In genomic region chr3:13650210-13651056, GRCh38 we compare ENCODE assay signal across 8 cellular contexts.
A peak's percentile ranks its signal among the peaks of the same experiment; 100 is the strongest.
DNase-seq lines count a peak whose midpoint lies in the region; ATAC-seq and TF ChIP-seq lines count a peak whose summit lies in the region.

No MANE protein-coding gene starts in this region.

- H3K9me3 ChIP-seq in AG04450 (ENCODE audit: control insufficient read depth, insufficient read depth, low read length) (no peaks in the 10 kb centered on the region), right cardiac atrium (ENCODE audit: control insufficient read depth, low read length) (no peaks in the 10 kb centered on the region)

- no peaks in the 10 kb centered on the region for H3K4me1 ChIP-seq in right cardiac atrium (ENCODE audit: control insufficient read depth, insufficient read depth, low read length)

- POLR2A ChIA-PET in AG04450 (lab: Yijun Ruan, JAX): no interaction called here

- H3K27ac ChIP-seq in AG04450 (ENCODE audit: low read depth, low read length) (no peak overlapping the region), right cardiac atrium (ENCODE audit: low read length) (no peak overlapping the region)

- H3K4me3 ChIP-seq in AG04450 (ENCODE audit: low read depth, low read length) (no peak overlapping the region), right cardiac atrium (ENCODE audit: low read length) (no peak overlapping the region)

- intact Hi-C loops in right cardiac atrium (cut with DNase I) (loop anchor here in 1 of 4 donors (10.0 kb wide), 2 partner anchors 234 to 556 kb away; partner anchors contain the start of gene WNT7A), sciatic nerve (cut with DNase I) (no loop called here)

- H3K27me3 ChIP-seq in AG04450 (ENCODE audit: control insufficient read depth, insufficient read depth, low read length) (peaks cover 10% of the 10 kb centered on the region), right cardiac atrium (ENCODE audit: control insufficient read depth, insufficient read depth) (no peaks in the 10 kb centered on the region)

- peak; percentile 98 for TF ChIP-seq CTCF in AG04450 (IDR thresholded peaks at IDR 0.05; ENCODE audit: low read depth, low read length)

- CTCF ChIA-PET in AG04450 (lab: Charles Lee): interaction anchor here (0.5 to 21.5 kb wide), 34 partner anchors 7 to 1244 kb away, joined by 3 to 695 read pairs (median 4); partner anchors contain the start of gene HDAC11

- ATAC-seq in GM18867 (IDR thresholded peaks at IDR 0.05; ENCODE audit: unreplicated experiment): peak; percentile 59
- ATAC-seq in right cardiac atrium: peak; percentile 67 to 72
- peak; percentile 81 for ATAC-seq in sciatic nerve
- no peak for ATAC-seq in GM21825 (IDR thresholded peaks at IDR 0.05; ENCODE audit: unreplicated experiment)

- 17% methylated on average over 48 of the region's 48 CpGs for whole genome bisulfite sequencing in right cardiac atrium

- DNase-seq in AG04450 (ENCODE audit: low read depth, low spot score): peak; percentile 21
- peak; percentile 99 for DNase-seq in HuH-7.5 (ENCODE audit: low spot score)
- peak; percentile 46 for DNase-seq in T-helper 22 cell (ENCODE audit: low read depth)
- DNase-seq in amniotic stem cell (lab: John Stamatoyannopoulos, UW): peak; percentile 26
- peak; percentile 74 to 92 (median 92) for DNase-seq in right cardiac atrium
- peak; percentile 90 for DNase-seq in sciatic nerve (ENCODE audit: low spot score)

Comparison
In these comparisons a context has a peak if more than half of its experiments do, and no peak if none do; other contexts are left out.
1. DNase-seq: peak in every context shown above with its lines; median percentile 99 in HuH-7.5; 92 in right cardiac atrium; 90 in sciatic nerve; 46 in T-helper 22 cell; 26 in amniotic stem cell; 21 in AG04450.